ENCODE assay signal across 1 cellular context in genomic region chr20:2101057-2101934, GRCh38.
TF ChIP-seq lines count a peak whose summit lies in the region.

STK35 (plus strand) TSS chr20:2101827; CDS start chr20:2101882, 55 bp downstream.

TF ChIP-seq in HepG2, 621 proteins besides CTCF, POLR2A, EP300 and RAD21 (continued from another document and continues in another):
- TF ChIP-seq HMGXB3 (CRISPR knock-in tag; IDR thresholded peaks at IDR 0.05; ENCODE audit: borderline replicate concordance) (peak; percentile 3; the same call in 1 of the 2 replicates), ISL2 (CRISPR knock-in tag; IDR thresholded peaks at IDR 0.05) (peak; percentile 70; the same call in 1 of the 2 replicates), ZNF142 (CRISPR knock-in tag; IDR thresholded peaks at IDR 0.05) (peak; percentile 50; the same call in 1 of the 2 replicates), ZNF773 (CRISPR knock-in tag; IDR thresholded peaks at IDR 0.05; ENCODE audit: borderline replicate concordance) (no peak), ZEB1 (IDR thresholded peaks at IDR 0.05; ENCODE audit: insufficient replicate concordance, low read depth) (no peak), ZNF224 (CRISPR knock-in tag; IDR thresholded peaks at IDR 0.05) (peak; percentile 42; the same call in 1 of the 2 replicates), ZNF784 (CRISPR knock-in tag; IDR thresholded peaks at IDR 0.05; ENCODE audit: borderline replicate concordance) (0 out of 2 replicates have a peak, but pooled peaks have one; percentile 30), ZNF543 (CRISPR knock-in tag; IDR thresholded peaks at IDR 0.05) (no peak), KDM5A (IDR thresholded peaks at IDR 0.05; ENCODE audit: borderline replicate concordance, low read length) (no peak), ZNF234 (CRISPR knock-in tag; conservative IDR thresholded peaks at IDR 0.05) (no peak), ATF1 (CRISPR knock-in tag; IDR thresholded peaks at IDR 0.05) (no peak), ZNF891 (CRISPR knock-in tag; IDR thresholded peaks at IDR 0.05) (no peak; the same call in 1 of the 2 replicates), DMTF1 (CRISPR knock-in tag; IDR thresholded peaks at IDR 0.05) (no peak), ZNF775 (CRISPR knock-in tag; IDR thresholded peaks at IDR 0.05; ENCODE audit: borderline replicate concordance) (no peak), KDM4B (CRISPR knock-in tag; IDR thresholded peaks at IDR 0.05) (peak; percentile 65; the same call in 1 of the 2 replicates), KMT2B (CRISPR knock-in tag; IDR thresholded peaks at IDR 0.05) (no peak), MTF1 (CRISPR knock-in tag; IDR thresholded peaks at IDR 0.05) (peak; percentile 30; the same call in 1 of the 2 replicates), TEAD2 (CRISPR knock-in tag; IDR thresholded peaks at IDR 0.05) (no peak), ZBTB7A (CRISPR knock-in tag; IDR thresholded peaks at IDR 0.05) (no peak), AFF4 (CRISPR knock-in tag; IDR thresholded peaks at IDR 0.05) (no peak), AGO1 (IDR thresholded peaks at IDR 0.05; ENCODE audit: low read depth, low read length, poor library complexity, severe bottlenecking) (no peak), PRPF4 (IDR thresholded peaks at IDR 0.05; ENCODE audit: low read depth, low read length, poor library complexity, severe bottlenecking) (no peak), ZNF251 (CRISPR knock-in tag; IDR thresholded peaks at IDR 0.05) (no peak), ZNF616 (CRISPR knock-in tag; IDR thresholded peaks at IDR 0.05; ENCODE audit: low read depth) (no peak), CCDC6 (CRISPR knock-in tag; IDR thresholded peaks at IDR 0.05) (peak; percentile 2; the same call in 1 of the 2 replicates), ZNF44 (CRISPR knock-in tag; IDR thresholded peaks at IDR 0.05) (peak; percentile 93; the same call in 1 of the 2 replicates), ZNF644 (CRISPR knock-in tag; IDR thresholded peaks at IDR 0.05; ENCODE audit: low read depth) (no peak), ZNF343 (CRISPR knock-in tag; IDR thresholded peaks at IDR 0.05) (0 out of 2 replicates have a peak, but pooled peaks have one; percentile 88), ZKSCAN1 (IDR thresholded peaks at IDR 0.05; ENCODE audit: low read length) (peak; percentile 43; the same call in 1 of the 2 replicates), ZMYM4 (CRISPR knock-in tag; IDR thresholded peaks at IDR 0.05) (no peak; the same call in 1 of the 2 replicates), SATB2 (CRISPR knock-in tag; IDR thresholded peaks at IDR 0.05) (no peak; the same call in 1 of the 2 replicates), GLMP (CRISPR knock-in tag; IDR thresholded peaks at IDR 0.05; ENCODE audit: borderline replicate concordance) (no peak), KMT2A (CRISPR knock-in tag; IDR thresholded peaks at IDR 0.05) (no peak), USF2 (IDR thresholded peaks at IDR 0.05; ENCODE audit: low read depth, low read length) (no peak; the same call in 1 of the 2 replicates), USF2 (CRISPR knock-in tag; IDR thresholded peaks at IDR 0.05; ENCODE audit: borderline replicate concordance) (no peak), ZNF335 (CRISPR knock-in tag; IDR thresholded peaks at IDR 0.05) (0 out of 2 replicates have a peak, but pooled peaks have one; percentile 43), ARID2 (CRISPR knock-in tag; IDR thresholded peaks at IDR 0.05; ENCODE audit: borderline replicate concordance) (peak; percentile 96), SCMH1 (CRISPR knock-in tag; IDR thresholded peaks at IDR 0.05; ENCODE audit: borderline replicate concordance) (no peak)
